ENCODE assay signal across 8 cellular contexts in genomic region chr19:45423033-45423588, GRCh38. TPM values are rescaled to one million over a fixed set of nuclear protein-coding genes. Genes with fewer than 3 reads are reported as not detected.
DNase-seq lines count a peak whose midpoint lies in the region; ATAC-seq, FAIRE-seq and TF ChIP-seq lines count a peak whose summit lies in the region.

No MANE protein-coding gene starts in this region.

- peak overlapping the region; percentile 94 for H3K27ac Mint-ChIP-seq in activated naive CD8-positive, alpha-beta T cell treated with anti-CD3 and anti-CD28 coated beads, Interleukin-2, amount 10 ng/mL, durations not matched to agents 7 days and 5 days

- peaks cover 43% of the 10 kb centered on the region for H3K36me3 ChIP-seq in MG63
- H3K36me3 ChIP-seq in left lung: peaks cover 0 to 29% of the 10 kb centered on the region in 2 donors

- H3K27ac ChIP-seq in left lung: peak overlapping the region; percentile 93 to 97

- DNase-seq in MG63 (no peak), left lung (no peak), NCI-H526 treated with DMSO at 0.1 percent for 48 hours (lab: John Stamatoyannopoulos, UW) (no peak), D721Med (ENCODE audit: insufficient read length, low spot score) (no peak)
- no peak for DNase-seq in activated naive CD8-positive, alpha-beta T cell treated with anti-CD3 and anti-CD28 coated beads, Interleukin-2, amount 10 ng/mL, durations not matched to agents 7 days and 5 days
- peak; percentile 76 for DNase-seq in stimulated activated naive CD4-positive, alpha-beta T cell treated with Interleukin-2 at 50 U/mL for 16 hours (lab: John Stamatoyannopoulos, UW)

- no peak for ATAC-seq in activated naive CD8-positive, alpha-beta T cell treated with anti-CD3 and anti-CD28 coated beads, Interleukin-2, amount 10 ng/mL, durations not matched to agents 7 days and 5 days (ENCODE audit: low read depth)
- ATAC-seq in left lung (no peak), GM19452 (IDR thresholded peaks at IDR 0.05; ENCODE audit: unreplicated experiment) (no peak), HG03378 (IDR thresholded peaks at IDR 0.05; ENCODE audit: unreplicated experiment) (no peak)

- TF ChIP-seq CTCF in left lung (IDR thresholded peaks at IDR 0.05) (no peak), D721Med (IDR thresholded peaks at IDR 0.05; ENCODE audit: insufficient read depth, missing control alignments) (no peak)

- no peaks in the 10 kb centered on the region for H3K27me3 ChIP-seq in MG63
- H3K27me3 ChIP-seq in left lung: peaks cover 0 to 6% of the 10 kb centered on the region in 2 donors

- POLR2A ChIA-PET in activated naive CD8-positive, alpha-beta T cell treated with anti-CD3 and anti-CD28 coated beads, Interleukin-2, amount 10 ng/mL, durations not matched to agents 7 days and 5 days (lab: Charles Lee): interaction anchor here (0.7 to 1.7 kb wide), 4 partner anchors 13 to 55 kb away, joined by 3 to 8 read pairs (median 4); no protein-coding TSS in a partner anchor

- H3K4me1 ChIP-seq in left lung: peaks cover 12 to 85% of the 10 kb centered on the region in 2 donors

- no peak for FAIRE-seq in D721Med (lab: Jason Lieb, UNC)

- H3K4me3 Mint-ChIP-seq in activated naive CD8-positive, alpha-beta T cell treated with anti-CD3 and anti-CD28 coated beads, Interleukin-2, amount 10 ng/mL, durations not matched to agents 7 days and 5 days: peak overlapping the region; percentile 95

- no peaks in the 10 kb centered on the region for H3K9me3 ChIP-seq in MG63
- H3K9me3 ChIP-seq in left lung: no peaks in the 10 kb centered on the region

- H3K4me3 ChIP-seq in MG63: peak overlapping the region; percentile 86
- peak overlapping the region; percentile 50 to 61 for H3K4me3 ChIP-seq in left lung

- H3K9me3 Mint-ChIP-seq in activated naive CD8-positive, alpha-beta T cell treated with anti-CD3 and anti-CD28 coated beads, Interleukin-2, amount 10 ng/mL, durations not matched to agents 7 days and 5 days: no peaks in the 10 kb centered on the region

- H3K36me3 Mint-ChIP-seq in activated naive CD8-positive, alpha-beta T cell treated with anti-CD3 and anti-CD28 coated beads, Interleukin-2, amount 10 ng/mL, durations not matched to agents 7 days and 5 days: peaks cover 9% of the 10 kb centered on the region

- H3K4me1 Mint-ChIP-seq in activated naive CD8-positive, alpha-beta T cell treated with anti-CD3 and anti-CD28 coated beads, Interleukin-2, amount 10 ng/mL, durations not matched to agents 7 days and 5 days: peaks cover 56% of the 10 kb centered on the region

- intact Hi-C loops in left lung (cut with DNase I): no loop called here

- H3K27me3 Mint-ChIP-seq in activated naive CD8-positive, alpha-beta T cell treated with anti-CD3 and anti-CD28 coated beads, Interleukin-2, amount 10 ng/mL, durations not matched to agents 7 days and 5 days: peaks cover 6% of the 10 kb centered on the region

RNA-seq across cellular contexts. Expression of gene ERCC1, which starts 0.6 kb away (rescaled TPM):
- 118 and 167 TPM in 2 replicates for total RNA-seq in MG63 (2014; rRNA removed; shearing (Covaris generic); ENCODE audit: low replicate concordance)
- total RNA-seq in activated naive CD8-positive, alpha-beta T cell treated with anti-CD3 and anti-CD28 coated beads, Interleukin-2, amount 10 ng/mL, durations not matched to agents 7 days and 5 days: 10 to 100 TPM; 63.1 to 63.3 TPM
- 10 to 100 TPM; 56.1 to 57.8 TPM for total RNA-seq in left lung

RNA-seq across cellular contexts. Expression of gene POLR1G, which starts 16.7 kb away (rescaled TPM):
- 27.1 and 44.0 TPM in 2 replicates for total RNA-seq in MG63 (2014; rRNA removed; shearing (Covaris generic); ENCODE audit: low replicate concordance)
- 1 to 10 TPM; 6.0 to 6.3 TPM for total RNA-seq in activated naive CD8-positive, alpha-beta T cell treated with anti-CD3 and anti-CD28 coated beads, Interleukin-2, amount 10 ng/mL, durations not matched to agents 7 days and 5 days
- 1 to 10 TPM; 4.8 to 6.0 TPM for total RNA-seq in left lung

RNA-seq across cellular contexts. Expression of gene PPP1R13L, which starts 18.2 kb away (rescaled TPM):
- 5.5 and 7.3 TPM in 2 replicates for total RNA-seq in MG63 (2014; rRNA removed; shearing (Covaris generic); ENCODE audit: low replicate concordance)
- total RNA-seq in activated naive CD8-positive, alpha-beta T cell treated with anti-CD3 and anti-CD28 coated beads, Interleukin-2, amount 10 ng/mL, durations not matched to agents 7 days and 5 days: 10 to 100 TPM; 20.2 to 25.7 TPM
- 10 to 100 TPM; 30.0 to 51.4 TPM for total RNA-seq in left lung

RNA-seq across cellular contexts. Expression of gene FOSB, which starts 44.7 kb away (rescaled TPM):
- 0.33 TPM in 1 of 2 replicates, not detected in the other for total RNA-seq in MG63 (2014; rRNA removed; shearing (Covaris generic); ENCODE audit: low replicate concordance)
- total RNA-seq in activated naive CD8-positive, alpha-beta T cell treated with anti-CD3 and anti-CD28 coated beads, Interleukin-2, amount 10 ng/mL, durations not matched to agents 7 days and 5 days: 10 to 100 TPM; 68.7 to 69.4 TPM
- total RNA-seq in left lung: 10 to 100 TPM in 1 of 2 donors, 1 to 10 TPM in 1; 7.1 to 20.4 TPM

RNA-seq across cellular contexts. Expression of gene ERCC2, which starts 52.7 kb away (rescaled TPM):
- 53.5 and 71.9 TPM in 2 replicates for total RNA-seq in MG63 (2014; rRNA removed; shearing (Covaris generic); ENCODE audit: low replicate concordance)
- 10 to 100 TPM; 20.0 to 28.2 TPM for total RNA-seq in activated naive CD8-positive, alpha-beta T cell treated with anti-CD3 and anti-CD28 coated beads, Interleukin-2, amount 10 ng/mL, durations not matched to agents 7 days and 5 days
- 10 to 100 TPM; 21.2 to 23.5 TPM for total RNA-seq in left lung
